10 cellular contexts compared by ENCODE assay signal in the genomic region with DNA sequence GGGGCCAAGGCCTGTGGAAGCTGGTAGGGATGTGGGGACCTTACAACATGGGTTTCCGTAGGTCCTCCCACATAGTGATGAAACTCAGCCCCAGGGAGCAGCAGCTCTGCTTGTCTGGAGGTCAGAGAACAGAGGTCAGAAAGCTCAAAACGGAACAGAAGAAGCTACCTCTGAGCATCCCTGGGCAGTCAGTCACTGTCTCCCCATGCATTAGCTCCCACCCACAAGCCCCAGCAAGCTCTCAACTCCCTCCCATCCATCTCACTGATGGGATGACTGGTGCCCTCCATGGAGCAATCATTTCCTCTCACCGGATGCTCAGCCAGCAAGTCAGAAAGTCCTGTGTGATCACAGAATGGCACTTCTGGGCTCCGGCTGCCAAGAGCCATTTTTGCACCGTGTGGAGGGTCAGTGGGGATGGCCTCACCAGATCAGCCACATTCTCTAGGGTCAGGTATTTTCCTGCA. TPM values are rescaled to one million over a fixed set of nuclear protein-coding genes. Genes with fewer than 3 reads are reported as not detected.
DNase-seq lines count a peak whose midpoint lies in the region; ATAC-seq, FAIRE-seq and TF ChIP-seq lines count a peak whose summit lies in the region.
"Had no signal": no experiment of that assay in that cellular context is flagged by ENCODE, and none has a peak within 500 bp of the region (broad histone marks: within the 10 kb centered on the region; RNA-seq: fewer than 3 reads in every experiment).

No MANE protein-coding gene starts in this region.

- RAD21 ChIA-PET in GM12878 (lab: Charles Lee; ENCODE audit: unreplicated experiment) = interaction anchor here (1.1 to 4.3 kb wide), 7 partner anchors 8 to 238 kb away, joined by 3 to 55 read pairs (median 10); partner anchors contain the start of genes ILK, MRPL17 and RRP8

- BruUV-seq in GM12878 (replicated peaks; lab: Mats Ljungman, UMichigan) = no TSS peak

- H3K27me3 Mint-ChIP-seq in effector memory CD8-positive, alpha-beta T cell = no peaks in the 10 kb centered on the region

- TF ChIP-seq CTCF in AG04450 (IDR thresholded peaks at IDR 0.05; ENCODE audit: low read depth, low read length) (no peak), GM12878 (IDR thresholded peaks at IDR 0.05 in 2 of 3, conservative IDR thresholded peaks at IDR 0.05 in 1 of 3; ENCODE audit: control insufficient read depth in 2 of 3, extremely low read depth in 1 of 3, insufficient read depth in 1 of 3, low read depth in 3 of 3, low read length in 3 of 3) (no peak)

- peaks cover 12% of the 10 kb centered on the region for H3K36me3 Mint-ChIP-seq in effector memory CD8-positive, alpha-beta T cell (ENCODE audit: insufficient read depth)

- peak overlapping the region; percentile 93 for H3K4me3 ChIP-seq in AG04450 (ENCODE audit: low read depth, low read length)
- peak overlapping the region; percentile 95; the same call in 1 of the 2 replicates for H3K4me3 ChIP-seq in GM12878
- H3K4me3 ChIP-seq in muscle layer of duodenum (ENCODE audit: low read depth in 1 of 2, low read length in 2 of 2) = peak overlapping the region; percentile 84 to 93

- H3K9me3 ChIP-seq in AG04450 (ENCODE audit: control insufficient read depth, insufficient read depth, low read length) (no peaks in the 10 kb centered on the region; the same call in 1 of the 2 replicates), GM12878 (replicated peaks; ENCODE audit: control insufficient read depth, insufficient read depth, low read length) (no peaks in the 10 kb centered on the region), muscle layer of duodenum (ENCODE audit: control insufficient read depth in 1 of 2, low read length in 2 of 2) (no peaks in the 10 kb centered on the region)
- H3K9me3 ChIP-seq: right atrium auricular region had no signal

- FAIRE-seq in GM12878 (lab: Jason Lieb, UNC) = no peak

- DNase-seq in AG04450 (ENCODE audit: low read depth, low spot score) (no peak), HT1080 (ENCODE audit: low read depth) (peak; percentile 72), GM12878 (ENCODE audit: low read depth, low spot score) (no peak), retina (no peak), DMS114 treated with DMSO at 0.1 percent for 48 hours (lab: John Stamatoyannopoulos, UW; ENCODE audit: unreplicated experiment) (no peak)
- no peak for DNase-seq in effector CD4-positive, alpha-beta T cell
- DNase-seq in effector memory CD8-positive, alpha-beta T cell = no peak
- DNase-seq: NCI-H2081 had no signal

- peaks cover 12% of the 10 kb centered on the region for H3K79me2 ChIP-seq in GM12878 (ENCODE audit: control insufficient read depth, insufficient read depth, low read length)

- H3K4me3 Mint-ChIP-seq in effector memory CD8-positive, alpha-beta T cell = no peak overlapping the region

- H2AFZ ChIP-seq in GM12878 (ENCODE audit: control insufficient read depth, low read depth, low read length) = no peak overlapping the region

- no peaks in the 10 kb centered on the region for H3K9me3 Mint-ChIP-seq in effector memory CD8-positive, alpha-beta T cell

- CTCF ChIA-PET in AG04450 (lab: Charles Lee) (interaction anchor here (0.9 to 3.4 kb wide), 8 partner anchors 9 to 238 kb away, joined by 3 to 44 read pairs (median 12); partner anchors contain the start of gene MRPL17), GM12878 (lab: Yijun Ruan, JAX) (interaction anchor here (0.6 to 3.5 kb wide), 6 partner anchors 9 to 85 kb away, joined by 3 to 27 read pairs (median 20); partner anchors contain the start of genes ILK and MRPL17)

- peaks cover 15 to 19% of the 10 kb centered on the region in 2 donors for H3K4me1 Mint-ChIP-seq in effector memory CD8-positive, alpha-beta T cell (ENCODE audit: low read depth in 2 of 2)

- H3K4me2 ChIP-seq in GM12878 (ENCODE audit: control insufficient read depth, insufficient read depth) = peak overlapping the region; percentile 92

- peak overlapping the region in 1 of 2 donors; percentile 16 for H3K27ac Mint-ChIP-seq in effector memory CD8-positive, alpha-beta T cell

- no peak for TF ChIP-seq RAD21 in GM12878 (IDR thresholded peaks at IDR 0.05; ENCODE audit: insufficient read depth, low read depth, low read length)

- H3K27ac ChIP-seq in AG04450 (ENCODE audit: low read depth, low read length) (no peak overlapping the region), GM12878 (ENCODE audit: control insufficient read depth, insufficient read depth) (no peak overlapping the region), muscle layer of duodenum (ENCODE audit: low read length) (peak overlapping the region; percentile 97)

- 81% methylated on average over 5 of the region's 5 CpGs for WGBS in GM12878 (ENCODE audit: insufficient coverage, insufficient replicate concordance, low lambda C conversion rate, missing lambda C conversion rate)

- H3K36me3 ChIP-seq in GM12878 (ENCODE audit: control insufficient read depth in 2 of 2, insufficient read depth in 2 of 2, low read length in 1 of 2) (peaks cover 0 to 6% of the 10 kb centered on the region in 2 experiments; a peak in 1 of 4 replicates), muscle layer of duodenum (ENCODE audit: control insufficient read depth in 1 of 2, insufficient read depth in 2 of 2, low read length in 2 of 2) (peaks cover 23 to 31% of the 10 kb centered on the region in 2 donors)

- SMC1A ChIA-PET in GM12878 (lab: Charles Lee; ENCODE audit: uncharacterized antibody, unreplicated experiment) = interaction anchor here (1.0 to 3.5 kb wide), 8 partner anchors 10 to 87 kb away, joined by 3 to 34 read pairs (median 10); partner anchors contain the start of genes ILK and MRPL17

- H3K9ac ChIP-seq in GM12878 (ENCODE audit: control insufficient read depth, insufficient read depth, low read length) = no peak overlapping the region; the same call in 1 of the 2 replicates

- intact Hi-C loops in GM12878 (cut with micrococcal nuclease; ENCODE audit: unreplicated experiment) = loop anchor here (10.0 kb wide), 1 partner anchor 907 kb away; no protein-coding TSS in a partner anchor

- TF ChIP-seq EP300 in GM12878 (IDR thresholded peaks at IDR 0.05; ENCODE audit: borderline replicate concordance in 1 of 2, control insufficient read depth in 1 of 2, low read depth in 2 of 2, low read length in 2 of 2) = no peak

- peaks cover 13% of the 10 kb centered on the region for H3K4me1 ChIP-seq in GM12878 (ENCODE audit: control insufficient read depth, insufficient read depth, low read length)
- peaks cover 24 to 25% of the 10 kb centered on the region in 2 donors for H3K4me1 ChIP-seq in muscle layer of duodenum (ENCODE audit: control insufficient read depth in 1 of 2, insufficient read depth in 2 of 2, low read length in 2 of 2)

- in situ Hi-C loops in GM12878 (cut with MboI) = loop anchor here (10.0 kb wide), 1 partner anchor 907 kb away; no protein-coding TSS in a partner anchor

- TF ChIP-seq POLR2A in GM12878 (IDR thresholded peaks at IDR 0.05; ENCODE audit: low read depth, low read length) = no peak

- no peak for ATAC-seq in GM12878
- no peak for ATAC-seq in effector memory CD8-positive, alpha-beta T cell (replicated peaks)

- H3K27me3 ChIP-seq in AG04450 (ENCODE audit: control insufficient read depth, insufficient read depth, low read length) (peaks cover 2% of the 10 kb centered on the region), GM12878 (replicated peaks in 1 of 2; ENCODE audit: control insufficient read depth in 2 of 2, insufficient read depth in 2 of 2, low read length in 1 of 2) (no peaks in the 10 kb centered on the region), muscle layer of duodenum (ENCODE audit: low read depth, low read length) (no peaks in the 10 kb centered on the region)
- H3K27me3 ChIP-seq: right atrium auricular region had no signal

- POLR2A ChIA-PET in AG04450 (lab: Yijun Ruan, JAX) (interaction anchor here (0.7 kb wide), 1 partner anchor 66 kb away, joined by 4 read pairs; the partner anchor contains the start of gene MRPL17), GM12878 (lab: Charles Lee) (interaction anchor here (1.1 to 9.1 kb wide), 4 partner anchors 8 to 66 kb away, joined by 3 to 85 read pairs (median 30); partner anchors contain the start of genes ILK, MRPL17 and TAF10)

- H4K20me1 ChIP-seq in GM12878 (ENCODE audit: control insufficient read depth, insufficient read depth) = no peaks in the 10 kb centered on the region

RNA-seq across cellular contexts. Expression of gene TPP1, which starts 1.9 kb away (rescaled TPM):
- polyA plus RNA-seq in AG04450 (2011; rRNA removed) (128 and 152 TPM in 2 replicates), GM12878 (2011; rRNA removed) (51.8 and 64.6 TPM in 2 replicates), GM12878 (2014; fragmentation: Illumina TruSeq; extraction: Trizol) (58.9 and 71.1 TPM in 2 replicates), GM12878 (2014; fragmentation: Nextera tagmentation; extraction: Ambion mirVana) (10 to 100 TPM in 1 of 2 experiments, 1 to 10 TPM in 1; 7.5 to 14.4 TPM), GM12878 (2014; rRNA removed) (45.0 and 50.3 TPM in 2 replicates), GM12878 (2016; fragmentation: Nextera tagmentation; extraction: Ambion mirVana) (10 to 100 TPM; 38.0 to 38.6 TPM)
- 83.1 and 118 TPM in 2 replicates for polyA minus RNA-seq in AG04450 (2011; rRNA and poly(A)+ RNA removed)
- 10.7 and 31.2 TPM in 2 replicates for total RNA-seq in HT1080 (2014; rRNA removed; shearing (Covaris generic))
- 39.7 and 49.5 TPM in 2 replicates for polyA plus RNA-seq in HT1080 (2015; cell fraction: cytosol; rRNA removed)
- polyA plus RNA-seq in HT1080 (2015; cell fraction: nucleus; rRNA removed) = 143 and 180 TPM in 2 replicates
- 113 and 122 TPM in 2 replicates for total RNA-seq in GM12878 (2013; cell fraction: nucleolus; rRNA removed)
- total RNA-seq in GM12878 (2014; rRNA removed) (12.8 and 14.8 TPM in 2 replicates), GM12878 (2014; rRNA removed; fragmentation: Illumina TruSeq; extraction: Trizol) (7.7 and 9.3 TPM in 2 replicates), GM12878 (2021) (35.0 and 49.2 TPM in 2 replicates)
- 79.8 TPM for polyA plus RNA-seq in GM12878 (2011; ENCODE audit: low read depth)
- polyA plus RNA-seq in GM12878 (2011; cell fraction: cytosol; rRNA removed) = 41.7 and 60.9 TPM in 2 replicates
- polyA plus RNA-seq in GM12878 (2011; cell fraction: nucleus; rRNA removed) = 249 and 317 TPM in 2 replicates
- polyA plus RNA-seq in GM12878 (2012) = 59.6 and 62.7 TPM in 2 replicates
- 42.7 and 57.7 TPM in 2 replicates for polyA minus RNA-seq in GM12878 (2011; rRNA and poly(A)+ RNA removed)
- 12.2 and 21.0 TPM in 2 replicates for polyA minus RNA-seq in GM12878 (2011; cell fraction: cytosol; rRNA and poly(A)+ RNA removed)
- 43.4 and 44.5 TPM in 2 replicates for polyA minus RNA-seq in GM12878 (2011; cell fraction: nucleus; rRNA and poly(A)+ RNA removed)

RNA-seq across cellular contexts. Expression of gene TAF10, which starts 5.3 kb away (rescaled TPM):
- polyA plus RNA-seq in AG04450 (2011; rRNA removed) (170 and 215 TPM in 2 replicates), GM12878 (2011; rRNA removed) (88.7 and 152 TPM in 2 replicates), GM12878 (2014; fragmentation: Illumina TruSeq; extraction: Trizol) (146 and 159 TPM in 2 replicates), GM12878 (2014; fragmentation: Nextera tagmentation; extraction: Ambion mirVana) (10 to 100 TPM; 27.2 to 78.9 TPM), GM12878 (2014; rRNA removed) (251 and 257 TPM in 2 replicates), GM12878 (2016; fragmentation: Nextera tagmentation; extraction: Ambion mirVana) (100 to 1,000 TPM in 1 of 2 experiments, 10 to 100 TPM in 1; 26.7 to 203 TPM)
- polyA minus RNA-seq in AG04450 (2011; rRNA and poly(A)+ RNA removed) = 111 and 155 TPM in 2 replicates
- 228 and 254 TPM in 2 replicates for total RNA-seq in HT1080 (2014; rRNA removed; shearing (Covaris generic))
- polyA plus RNA-seq in HT1080 (2015; cell fraction: cytosol; rRNA removed) = 61.1 and 131 TPM in 2 replicates
- 43.4 and 62.8 TPM in 2 replicates for polyA plus RNA-seq in HT1080 (2015; cell fraction: nucleus; rRNA removed)
- 12.9 and 13.0 TPM in 2 replicates for total RNA-seq in GM12878 (2013; cell fraction: nucleolus; rRNA removed)
- total RNA-seq in GM12878 (2014; rRNA removed) (167 and 172 TPM in 2 replicates), GM12878 (2014; rRNA removed; fragmentation: Illumina TruSeq; extraction: Trizol) (115 and 120 TPM in 2 replicates), GM12878 (2021) (184 and 192 TPM in 2 replicates)
- polyA plus RNA-seq in GM12878 (2011; ENCODE audit: low read depth) = 24.6 TPM
- 130 and 152 TPM in 2 replicates for polyA plus RNA-seq in GM12878 (2011; cell fraction: cytosol; rRNA removed)
- 111 and 132 TPM in 2 replicates for polyA plus RNA-seq in GM12878 (2011; cell fraction: nucleus; rRNA removed)
- polyA plus RNA-seq in GM12878 (2012) = 202 and 218 TPM in 2 replicates
- polyA minus RNA-seq in GM12878 (2011; rRNA and poly(A)+ RNA removed) = 40.4 and 53.3 TPM in 2 replicates
- polyA minus RNA-seq in GM12878 (2011; cell fraction: cytosol; rRNA and poly(A)+ RNA removed) = 18.0 and 36.9 TPM in 2 replicates
- 21.3 and 29.7 TPM in 2 replicates for polyA minus RNA-seq in GM12878 (2011; cell fraction: nucleus; rRNA and poly(A)+ RNA removed)

RNA-seq across cellular contexts. Expression of gene ILK, which starts 13.8 kb away (rescaled TPM):
- polyA plus RNA-seq in AG04450 (2011; rRNA removed) (362 and 417 TPM in 2 replicates), GM12878 (2011; rRNA removed) (121 and 163 TPM in 2 replicates), GM12878 (2014; fragmentation: Illumina TruSeq; extraction: Trizol) (108 and 111 TPM in 2 replicates), GM12878 (2014; fragmentation: Nextera tagmentation; extraction: Ambion mirVana) (10 to 100 TPM; 51.8 to 77.8 TPM), GM12878 (2014; rRNA removed) (91.9 and 93.7 TPM in 2 replicates), GM12878 (2016; fragmentation: Nextera tagmentation; extraction: Ambion mirVana) (100 to 1,000 TPM; 105 to 124 TPM)
- polyA minus RNA-seq in AG04450 (2011; rRNA and poly(A)+ RNA removed) = 303 and 387 TPM in 2 replicates
- 142 and 149 TPM in 2 replicates for total RNA-seq in HT1080 (2014; rRNA removed; shearing (Covaris generic))
- polyA plus RNA-seq in HT1080 (2015; cell fraction: cytosol; rRNA removed) = 127 and 130 TPM in 2 replicates
- 128 and 144 TPM in 2 replicates for polyA plus RNA-seq in HT1080 (2015; cell fraction: nucleus; rRNA removed)
- total RNA-seq in GM12878 (2013; cell fraction: nucleolus; rRNA removed) = 79.6 and 83.1 TPM in 2 replicates
- total RNA-seq in GM12878 (2014; rRNA removed) (73.7 and 74.2 TPM in 2 replicates), GM12878 (2014; rRNA removed; fragmentation: Illumina TruSeq; extraction: Trizol) (75.0 and 76.6 TPM in 2 replicates), GM12878 (2021) (90.4 and 90.7 TPM in 2 replicates)
- 64.4 TPM for polyA plus RNA-seq in GM12878 (2011; ENCODE audit: low read depth)
- 207 and 217 TPM in 2 replicates for polyA plus RNA-seq in GM12878 (2011; cell fraction: cytosol; rRNA removed)
- 211 and 266 TPM in 2 replicates for polyA plus RNA-seq in GM12878 (2011; cell fraction: nucleus; rRNA removed)
- 69.8 and 84.3 TPM in 2 replicates for polyA plus RNA-seq in GM12878 (2012)
- polyA minus RNA-seq in GM12878 (2011; rRNA and poly(A)+ RNA removed) = 129 and 149 TPM in 2 replicates
- 31.7 and 42.2 TPM in 2 replicates for polyA minus RNA-seq in GM12878 (2011; cell fraction: cytosol; rRNA and poly(A)+ RNA removed)
- polyA minus RNA-seq in GM12878 (2011; cell fraction: nucleus; rRNA and poly(A)+ RNA removed) = 47.0 and 71.9 TPM in 2 replicates

RNA-seq across cellular contexts. Expression of gene RRP8, which starts 13.9 kb away (rescaled TPM):
- 13.7 and 16.3 TPM in 2 replicates for polyA plus RNA-seq in AG04450 (2011; rRNA removed)
- 11.2 and 12.6 TPM in 2 replicates for polyA minus RNA-seq in AG04450 (2011; rRNA and poly(A)+ RNA removed)
- 40.8 and 44.9 TPM in 2 replicates for total RNA-seq in HT1080 (2014; rRNA removed; shearing (Covaris generic))
- 21.9 and 26.2 TPM in 2 replicates for polyA plus RNA-seq in HT1080 (2015; cell fraction: cytosol; rRNA removed)
- 28.6 and 31.0 TPM in 2 replicates for polyA plus RNA-seq in HT1080 (2015; cell fraction: nucleus; rRNA removed)
- total RNA-seq in GM12878 (2013; cell fraction: nucleolus; rRNA removed) = 40.8 and 45.4 TPM in 2 replicates
- 20.5 and 27.3 TPM in 2 replicates for total RNA-seq in GM12878 (2014; rRNA removed)
- total RNA-seq in GM12878 (2014; rRNA removed; fragmentation: Illumina TruSeq; extraction: Trizol) = 14.2 and 15.4 TPM in 2 replicates
- total RNA-seq in GM12878 (2021) = 26.3 and 27.3 TPM in 2 replicates
- 5.9 TPM for polyA plus RNA-seq in GM12878 (2011; ENCODE audit: low read depth)
- 21.7 and 22.5 TPM in 2 replicates for polyA plus RNA-seq in GM12878 (2011; rRNA removed)
- 14.1 and 16.8 TPM in 2 replicates for polyA plus RNA-seq in GM12878 (2011; cell fraction: cytosol; rRNA removed)
- 24.1 and 31.9 TPM in 2 replicates for polyA plus RNA-seq in GM12878 (2011; cell fraction: nucleus; rRNA removed)
- 11.1 and 14.3 TPM in 2 replicates for polyA plus RNA-seq in GM12878 (2012)
- 21.5 and 26.1 TPM in 2 replicates for polyA plus RNA-seq in GM12878 (2014; fragmentation: Illumina TruSeq; extraction: Trizol)
- polyA plus RNA-seq in GM12878 (2014; fragmentation: Nextera tagmentation; extraction: Ambion mirVana) = 10 to 100 TPM in 1 of 2 experiments, 1 to 10 TPM in 1; 4.7 to 15.8 TPM
- 20.6 and 21.8 TPM in 2 replicates for polyA plus RNA-seq in GM12878 (2014; rRNA removed)
- polyA plus RNA-seq in GM12878 (2016; fragmentation: Nextera tagmentation; extraction: Ambion mirVana) = 10 to 100 TPM; 51.0 to 51.2 TPM
- 16.2 and 18.1 TPM in 2 replicates for polyA minus RNA-seq in GM12878 (2011; rRNA and poly(A)+ RNA removed)
- 3.7 and 6.0 TPM in 2 replicates for polyA minus RNA-seq in GM12878 (2011; cell fraction: cytosol; rRNA and poly(A)+ RNA removed)
- 24.1 and 35.8 TPM in 2 replicates for polyA minus RNA-seq in GM12878 (2011; cell fraction: nucleus; rRNA and poly(A)+ RNA removed)

RNA-seq across cellular contexts. Expression of gene DCHS1, which starts 38.3 kb away (rescaled TPM):
- 8.7 and 11.2 TPM in 2 replicates for polyA plus RNA-seq in AG04450 (2011; rRNA removed)
- 24.9 and 30.7 TPM in 2 replicates for polyA minus RNA-seq in AG04450 (2011; rRNA and poly(A)+ RNA removed)
- 0.57 and 0.66 TPM in 2 replicates for total RNA-seq in HT1080 (2014; rRNA removed; shearing (Covaris generic))
- 0.28 and 0.34 TPM in 2 replicates for polyA plus RNA-seq in HT1080 (2015; cell fraction: cytosol; rRNA removed)
- 1.1 and 1.2 TPM in 2 replicates for polyA plus RNA-seq in HT1080 (2015; cell fraction: nucleus; rRNA removed)
- total RNA-seq in GM12878 (2013; cell fraction: nucleolus; rRNA removed) = 0.56 and 0.92 TPM in 2 replicates
- total RNA-seq in GM12878 (2014; rRNA removed) = 0.34 and 0.38 TPM in 2 replicates
- 0.14 and 0.18 TPM in 2 replicates for total RNA-seq in GM12878 (2014; rRNA removed; fragmentation: Illumina TruSeq; extraction: Trizol)
- 0.56 and 0.64 TPM in 2 replicates for total RNA-seq in GM12878 (2021)
- polyA plus RNA-seq in GM12878 (2011; ENCODE audit: low read depth) = 0.17 TPM
- polyA plus RNA-seq in GM12878 (2011; rRNA removed) = 0.01 and 0.04 TPM in 2 replicates
- polyA plus RNA-seq in GM12878 (2011; cell fraction: cytosol; rRNA removed) = 0.01 and 0.02 TPM in 2 replicates
- 0.31 and 0.32 TPM in 2 replicates for polyA plus RNA-seq in GM12878 (2011; cell fraction: nucleus; rRNA removed)
- 0.51 and 0.58 TPM in 2 replicates for polyA plus RNA-seq in GM12878 (2012)
- 0.02 and 0.22 TPM in 2 replicates for polyA plus RNA-seq in GM12878 (2014; fragmentation: Illumina TruSeq; extraction: Trizol)
- under 1 TPM in 1 of 2 experiments, not detected in 1; 0.02 TPM for polyA plus RNA-seq in GM12878 (2014; fragmentation: Nextera tagmentation; extraction: Ambion mirVana)
- polyA plus RNA-seq in GM12878 (2014; rRNA removed) = 0.47 and 0.66 TPM in 2 replicates
- under 1 TPM; 0.04 to 0.09 TPM for polyA plus RNA-seq in GM12878 (2016; fragmentation: Nextera tagmentation; extraction: Ambion mirVana)
- under 0.01 and 0.10 TPM in 2 replicates for polyA minus RNA-seq in GM12878 (2011; rRNA and poly(A)+ RNA removed)
- 0.10 TPM in 1 of 2 replicates, not detected in the other for polyA minus RNA-seq in GM12878 (2011; cell fraction: cytosol; rRNA and poly(A)+ RNA removed)
- 0.12 and 0.19 TPM in 2 replicates for polyA minus RNA-seq in GM12878 (2011; cell fraction: nucleus; rRNA and poly(A)+ RNA removed)
